In the genomic region with DNA sequence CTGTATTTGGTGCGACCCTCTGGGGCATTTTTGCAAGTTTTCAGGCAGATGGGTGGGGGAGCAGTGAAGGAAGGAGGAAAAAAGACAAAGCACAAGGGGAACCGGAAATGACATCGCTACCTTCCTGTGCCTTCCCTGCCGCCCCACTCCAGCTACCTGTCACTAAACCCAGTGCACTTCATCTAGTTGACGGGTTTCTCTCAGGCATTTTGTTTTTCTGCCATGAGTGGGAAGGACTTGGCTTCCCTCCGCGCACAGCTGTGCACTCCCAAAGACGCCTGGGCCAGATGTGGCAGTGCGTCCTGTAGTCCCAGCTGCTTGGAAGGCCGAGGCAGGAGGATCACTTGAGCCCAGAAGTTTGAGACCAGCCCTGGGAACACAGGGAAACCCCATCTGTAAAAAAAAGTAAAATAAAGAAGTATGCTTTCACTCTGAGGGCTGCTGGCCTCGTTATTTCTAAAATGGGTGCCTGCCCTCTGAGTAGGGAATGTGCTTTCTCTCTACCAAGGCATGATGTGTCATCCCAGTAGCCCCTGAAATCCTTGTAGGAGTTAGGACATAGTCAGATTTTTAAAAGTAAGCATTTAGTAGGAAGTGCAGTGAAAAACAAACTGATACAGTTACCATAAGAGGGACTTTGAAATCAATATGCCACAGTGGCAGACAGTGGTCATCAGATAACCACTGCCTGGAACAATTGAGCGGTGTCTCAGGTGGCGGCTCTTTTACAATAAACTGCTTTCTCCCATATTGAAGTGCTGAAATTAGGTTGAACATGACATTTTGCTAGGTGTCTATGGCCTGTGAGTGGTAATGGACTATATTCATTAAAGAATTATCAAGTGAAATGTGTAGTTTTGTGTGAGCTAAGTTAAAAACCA, we compare ENCODE assay signal across 2 cellular contexts.
TF ChIP-seq lines count a peak whose summit lies in the region.

No MANE protein-coding gene starts in this region.

TF ChIP-seq in SK-N-SH, 30 proteins besides CTCF, POLR2A, EP300 and RAD21 (continued from another document):
- TF ChIP-seq, protein P1, sequence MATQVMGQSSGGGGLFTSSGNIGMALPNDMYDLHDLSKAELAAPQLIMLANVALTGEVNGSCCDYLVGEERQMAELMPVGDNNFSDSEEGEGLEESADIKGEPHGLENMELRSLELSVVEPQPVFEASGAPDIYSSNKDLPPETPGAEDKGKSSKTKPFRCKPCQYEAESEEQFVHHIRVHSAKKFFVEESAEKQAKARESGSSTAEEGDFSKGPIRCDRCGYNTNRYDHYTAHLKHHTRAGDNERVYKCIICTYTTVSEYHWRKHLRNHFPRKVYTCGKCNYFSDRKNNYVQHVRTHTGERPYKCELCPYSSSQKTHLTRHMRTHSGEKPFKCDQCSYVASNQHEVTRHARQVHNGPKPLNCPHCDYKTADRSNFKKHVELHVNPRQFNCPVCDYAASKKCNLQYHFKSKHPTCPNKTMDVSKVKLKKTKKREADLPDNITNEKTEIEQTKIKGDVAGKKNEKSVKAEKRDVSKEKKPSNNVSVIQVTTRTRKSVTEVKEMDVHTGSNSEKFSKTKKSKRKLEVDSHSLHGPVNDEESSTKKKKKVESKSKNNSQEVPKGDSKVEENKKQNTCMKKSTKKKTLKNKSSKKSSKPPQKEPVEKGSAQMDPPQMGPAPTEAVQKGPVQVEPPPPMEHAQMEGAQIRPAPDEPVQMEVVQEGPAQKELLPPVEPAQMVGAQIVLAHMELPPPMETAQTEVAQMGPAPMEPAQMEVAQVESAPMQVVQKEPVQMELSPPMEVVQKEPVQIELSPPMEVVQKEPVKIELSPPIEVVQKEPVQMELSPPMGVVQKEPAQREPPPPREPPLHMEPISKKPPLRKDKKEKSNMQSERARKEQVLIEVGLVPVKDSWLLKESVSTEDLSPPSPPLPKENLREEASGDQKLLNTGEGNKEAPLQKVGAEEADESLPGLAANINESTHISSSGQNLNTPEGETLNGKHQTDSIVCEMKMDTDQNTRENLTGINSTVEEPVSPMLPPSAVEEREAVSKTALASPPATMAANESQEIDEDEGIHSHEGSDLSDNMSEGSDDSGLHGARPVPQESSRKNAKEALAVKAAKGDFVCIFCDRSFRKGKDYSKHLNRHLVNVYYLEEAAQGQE (IDR thresholded peaks at IDR 0.05; ENCODE audit: low read depth, low read length) = 0 out of 2 replicates have a peak, but pooled peaks have one; percentile 34

TF ChIP-seq in SK-N-SH treated with all-trans-retinoic acid at 6 μM for 48 hours, 23 proteins besides CTCF, POLR2A, EP300 and RAD21 (continued from another document):
- TF ChIP-seq, protein P2, sequence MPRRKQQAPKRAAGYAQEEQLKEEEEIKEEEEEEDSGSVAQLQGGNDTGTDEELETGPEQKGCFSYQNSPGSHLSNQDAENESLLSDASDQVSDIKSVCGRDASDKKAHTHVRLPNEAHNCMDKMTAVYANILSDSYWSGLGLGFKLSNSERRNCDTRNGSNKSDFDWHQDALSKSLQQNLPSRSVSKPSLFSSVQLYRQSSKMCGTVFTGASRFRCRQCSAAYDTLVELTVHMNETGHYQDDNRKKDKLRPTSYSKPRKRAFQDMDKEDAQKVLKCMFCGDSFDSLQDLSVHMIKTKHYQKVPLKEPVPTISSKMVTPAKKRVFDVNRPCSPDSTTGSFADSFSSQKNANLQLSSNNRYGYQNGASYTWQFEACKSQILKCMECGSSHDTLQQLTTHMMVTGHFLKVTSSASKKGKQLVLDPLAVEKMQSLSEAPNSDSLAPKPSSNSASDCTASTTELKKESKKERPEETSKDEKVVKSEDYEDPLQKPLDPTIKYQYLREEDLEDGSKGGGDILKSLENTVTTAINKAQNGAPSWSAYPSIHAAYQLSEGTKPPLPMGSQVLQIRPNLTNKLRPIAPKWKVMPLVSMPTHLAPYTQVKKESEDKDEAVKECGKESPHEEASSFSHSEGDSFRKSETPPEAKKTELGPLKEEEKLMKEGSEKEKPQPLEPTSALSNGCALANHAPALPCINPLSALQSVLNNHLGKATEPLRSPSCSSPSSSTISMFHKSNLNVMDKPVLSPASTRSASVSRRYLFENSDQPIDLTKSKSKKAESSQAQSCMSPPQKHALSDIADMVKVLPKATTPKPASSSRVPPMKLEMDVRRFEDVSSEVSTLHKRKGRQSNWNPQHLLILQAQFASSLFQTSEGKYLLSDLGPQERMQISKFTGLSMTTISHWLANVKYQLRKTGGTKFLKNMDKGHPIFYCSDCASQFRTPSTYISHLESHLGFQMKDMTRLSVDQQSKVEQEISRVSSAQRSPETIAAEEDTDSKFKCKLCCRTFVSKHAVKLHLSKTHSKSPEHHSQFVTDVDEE (CRISPR knock-in tag; IDR thresholded peaks at IDR 0.05) = no peak
- TF ChIP-seq ZNF8 (CRISPR knock-in tag; IDR thresholded peaks at IDR 0.05) (no peak), BACH2 (CRISPR knock-in tag; IDR thresholded peaks at IDR 0.05; ENCODE audit: borderline replicate concordance) (no peak)
- TF ChIP-seq, protein P3, sequence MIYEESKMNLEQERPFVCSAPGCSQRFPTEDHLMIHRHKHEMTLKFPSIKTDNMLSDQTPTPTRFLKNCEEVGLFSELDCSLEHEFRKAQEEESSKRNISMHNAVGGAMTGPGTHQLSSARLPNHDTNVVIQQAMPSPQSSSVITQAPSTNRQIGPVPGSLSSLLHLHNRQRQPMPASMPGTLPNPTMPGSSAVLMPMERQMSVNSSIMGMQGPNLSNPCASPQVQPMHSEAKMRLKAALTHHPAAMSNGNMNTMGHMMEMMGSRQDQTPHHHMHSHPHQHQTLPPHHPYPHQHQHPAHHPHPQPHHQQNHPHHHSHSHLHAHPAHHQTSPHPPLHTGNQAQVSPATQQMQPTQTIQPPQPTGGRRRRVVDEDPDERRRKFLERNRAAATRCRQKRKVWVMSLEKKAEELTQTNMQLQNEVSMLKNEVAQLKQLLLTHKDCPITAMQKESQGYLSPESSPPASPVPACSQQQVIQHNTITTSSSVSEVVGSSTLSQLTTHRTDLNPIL (CRISPR knock-in tag; IDR thresholded peaks at IDR 0.05; ENCODE audit: low read depth) = no peak
- TF ChIP-seq, protein P4, sequence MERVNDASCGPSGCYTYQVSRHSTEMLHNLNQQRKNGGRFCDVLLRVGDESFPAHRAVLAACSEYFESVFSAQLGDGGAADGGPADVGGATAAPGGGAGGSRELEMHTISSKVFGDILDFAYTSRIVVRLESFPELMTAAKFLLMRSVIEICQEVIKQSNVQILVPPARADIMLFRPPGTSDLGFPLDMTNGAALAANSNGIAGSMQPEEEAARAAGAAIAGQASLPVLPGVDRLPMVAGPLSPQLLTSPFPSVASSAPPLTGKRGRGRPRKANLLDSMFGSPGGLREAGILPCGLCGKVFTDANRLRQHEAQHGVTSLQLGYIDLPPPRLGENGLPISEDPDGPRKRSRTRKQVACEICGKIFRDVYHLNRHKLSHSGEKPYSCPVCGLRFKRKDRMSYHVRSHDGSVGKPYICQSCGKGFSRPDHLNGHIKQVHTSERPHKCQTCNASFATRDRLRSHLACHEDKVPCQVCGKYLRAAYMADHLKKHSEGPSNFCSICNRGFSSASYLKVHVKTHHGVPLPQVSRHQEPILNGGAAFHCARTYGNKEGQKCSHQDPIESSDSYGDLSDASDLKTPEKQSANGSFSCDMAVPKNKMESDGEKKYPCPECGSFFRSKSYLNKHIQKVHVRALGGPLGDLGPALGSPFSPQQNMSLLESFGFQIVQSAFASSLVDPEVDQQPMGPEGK (CRISPR knock-in tag; IDR thresholded peaks at IDR 0.05; ENCODE audit: borderline replicate concordance) = no peak
